In genomic region chr6:32669240-32669639, GRCh38 we compare ENCODE assay signal across 1 cellular context.
TF ChIP-seq lines count a peak whose summit lies in the region.

No MANE protein-coding gene starts in this region.

TF ChIP-seq in GM12878, 131 proteins besides CTCF, POLR2A, EP300 and RAD21:
- TF ChIP-seq POLR2AphosphoS5 (IDR thresholded peaks at IDR 0.05; ENCODE audit: low read length): peak; percentile 63
- TF ChIP-seq MXI1 (IDR thresholded peaks at IDR 0.05; ENCODE audit: low read depth, low read length): no peak
- TF ChIP-seq, protein P1, sequence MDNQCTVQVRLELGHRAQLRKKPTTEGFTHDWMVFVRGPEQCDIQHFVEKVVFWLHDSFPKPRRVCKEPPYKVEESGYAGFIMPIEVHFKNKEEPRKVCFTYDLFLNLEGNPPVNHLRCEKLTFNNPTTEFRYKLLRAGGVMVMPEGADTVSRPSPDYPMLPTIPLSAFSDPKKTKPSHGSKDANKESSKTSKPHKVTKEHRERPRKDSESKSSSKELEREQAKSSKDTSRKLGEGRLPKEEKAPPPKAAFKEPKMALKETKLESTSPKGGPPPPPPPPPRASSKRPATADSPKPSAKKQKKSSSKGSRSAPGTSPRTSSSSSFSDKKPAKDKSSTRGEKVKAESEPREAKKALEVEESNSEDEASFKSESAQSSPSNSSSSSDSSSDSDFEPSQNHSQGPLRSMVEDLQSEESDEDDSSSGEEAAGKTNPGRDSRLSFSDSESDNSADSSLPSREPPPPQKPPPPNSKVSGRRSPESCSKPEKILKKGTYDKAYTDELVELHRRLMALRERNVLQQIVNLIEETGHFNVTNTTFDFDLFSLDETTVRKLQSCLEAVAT (IDR thresholded peaks at IDR 0.05): peak; percentile 16; the same call in 1 of the 2 replicates
